ENCODE assay signal across 10 cellular contexts in genomic region chr3:123081718-123082369, GRCh38. TPM values are rescaled to one million over a fixed set of nuclear protein-coding genes. Genes with fewer than 3 reads are reported as not detected.
DNase-seq lines count a peak whose midpoint lies in the region; ATAC-seq, FAIRE-seq and TF ChIP-seq lines count a peak whose summit lies in the region.
"Had no signal": no experiment of that assay in that cellular context is flagged by ENCODE, and none has a peak within 500 bp of the region (broad histone marks: within the 10 kb centered on the region; RNA-seq: fewer than 3 reads in every experiment).

No MANE protein-coding gene starts in this region.

- H3K36me3 ChIP-seq in CD8-positive, alpha-beta memory T cell (ENCODE audit: insufficient read depth, low read length), result no peaks in the 10 kb centered on the region
- H3K36me3 ChIP-seq in HEK293 (ENCODE audit: control insufficient read depth in 2 of 2, insufficient read depth in 1 of 2, low read length in 2 of 2), result no peaks in the 10 kb centered on the region
- no peaks in the 10 kb centered on the region; a peak in 2 of 5 replicates for H3K36me3 ChIP-seq in HepG2 (replicated peaks in 1 of 2; ENCODE audit: control insufficient read depth in 1 of 2, insufficient read depth in 2 of 2, low read length in 2 of 2)
- H3K36me3 ChIP-seq: thoracic aorta had no signal

- TF ChIP-seq CTCF in HEK293 (tag by site-specific recombination; IDR thresholded peaks at IDR 0.05) (no peak), HepG2 (CRISPR knock-in tag; IDR thresholded peaks at IDR 0.05) (no peak)

- in situ Hi-C loops in HepG2 (cut with HindIII; ENCODE audit: extremely low pct_ligation_motif_present, low pct_unique_long_range_greater_than_20kb), result no loop called here

- no TSS peak for BruUV-seq in HepG2 (replicated peaks; lab: Mats Ljungman, UMichigan)

- no peak overlapping the region for H3K9ac ChIP-seq in HepG2 (ENCODE audit: insufficient read depth, low read depth, low read length)

- ATAC-seq in HepG2, result no peak
- ATAC-seq in HG03039 (IDR thresholded peaks at IDR 0.05; ENCODE audit: unreplicated experiment), result no peak
- ATAC-seq: left lobe of liver had no signal

- POLR2A ChIA-PET in CD8-positive, alpha-beta memory T cell (lab: Charles Lee), result no interaction called here
- POLR2A ChIA-PET in HEK293 (lab: Yijun Ruan, JAX) (no interaction called here), HepG2 (lab: Yijun Ruan, JAX) (no interaction called here)

- TF ChIP-seq POLR2A in HepG2 (IDR thresholded peaks at IDR 0.05; ENCODE audit: insufficient read depth in 1 of 2, low read depth in 2 of 2, low read length in 2 of 2), result no peak

- no peak for DNase-seq in CD8-positive, alpha-beta memory T cell
- DNase-seq in OCI-M1 (lab: John Stamatoyannopoulos, UW), result peak; percentile 21
- no peak for DNase-seq in HepG2 (ENCODE audit: low spot score)
- no peak for DNase-seq in urothelium cell line (ENCODE audit: low spot score)
- DNase-seq in NCI-H774 (lab: John Stamatoyannopoulos, UW), result no peak
- DNase-seq in NCI-H187 treated with DMSO at 0.1 percent for 48 hours (lab: John Stamatoyannopoulos, UW), result no peak

- no peak overlapping the region for H3K4me2 ChIP-seq in HepG2 (ENCODE audit: low read depth, low read length)

- no peak overlapping the region for H3K4me3 ChIP-seq in CD8-positive, alpha-beta memory T cell (ENCODE audit: low read length)
- H3K4me3 ChIP-seq in HEK293 (ENCODE audit: low read depth, low read length) (no peak overlapping the region), HepG2 (replicated peaks in 1 of 3; ENCODE audit: insufficient read depth in 1 of 3, low read depth in 2 of 3, low read length in 3 of 3) (no peak overlapping the region)
- H3K4me3 ChIP-seq: thoracic aorta had no signal

- no peaks in the 10 kb centered on the region for H3K4me1 ChIP-seq in CD8-positive, alpha-beta memory T cell (ENCODE audit: insufficient read depth, low read length)
- H3K4me1 ChIP-seq in HEK293 (ENCODE audit: control insufficient read depth, insufficient read depth, low read length), result peaks cover 23% of the 10 kb centered on the region
- H3K4me1 ChIP-seq in HepG2 (ENCODE audit: insufficient read depth, low read length), result peaks cover 71% of the 10 kb centered on the region

- intact Hi-C loops in HepG2 (cut with micrococcal nuclease; ENCODE audit: unreplicated experiment), result no loop called here

- no peaks in the 10 kb centered on the region for H3K9me3 Mint-ChIP-seq in CD8-positive, alpha-beta memory T cell

- no peak for TF ChIP-seq RAD21 in HepG2 (CRISPR knock-in tag; IDR thresholded peaks at IDR 0.05)

- H3K27ac ChIP-seq in CD8-positive, alpha-beta memory T cell (ENCODE audit: low read depth, low read length), result peak overlapping the region; percentile 12
- H3K27ac ChIP-seq in HEK293 (ENCODE audit: extremely low read depth, low read depth, low read length), result no peak overlapping the region
- H3K27ac ChIP-seq in HepG2 (ENCODE audit: extremely low read length, insufficient read depth, low read length), result no peak overlapping the region
- H3K27ac ChIP-seq: thoracic aorta had no signal

- WGBS in HepG2 (ENCODE audit: low lambda C conversion rate), result 98% methylated on average over 7 of the region's 8 CpGs

- no peaks in the 10 kb centered on the region for H3K9me3 ChIP-seq in CD8-positive, alpha-beta memory T cell (ENCODE audit: low read length)
- H3K9me3 ChIP-seq in HEK293 (ENCODE audit: control insufficient read depth, insufficient read depth, low read depth, low read length), result no peaks in the 10 kb centered on the region
- no peaks in the 10 kb centered on the region for H3K9me3 ChIP-seq in HepG2 (ENCODE audit: low read length)
- H3K9me3 ChIP-seq: thoracic aorta had no signal

- H3K4me3 Mint-ChIP-seq in CD8-positive, alpha-beta memory T cell, result no peak overlapping the region

- TF ChIP-seq EP300 in HepG2 (IDR thresholded peaks at IDR 0.05; ENCODE audit: low read depth in 2 of 2, low read length in 2 of 2) (no peak), HepG2 (CRISPR knock-in tag; IDR thresholded peaks at IDR 0.05; ENCODE audit: borderline replicate concordance) (no peak)

- peaks cover 83% of the 10 kb centered on the region for H3K79me2 ChIP-seq in HepG2 (ENCODE audit: insufficient read depth, low read length)

- peaks cover 64% of the 10 kb centered on the region for H4K20me1 ChIP-seq in HepG2 (ENCODE audit: insufficient read depth, low read length)

- FAIRE-seq in HepG2 (lab: Jason Lieb, UNC) (no peak), urothelium cell line (lab: Jason Lieb, UNC) (no peak)

- H2AFZ ChIP-seq in HepG2 (ENCODE audit: low read length), result no peak overlapping the region

- H3K27me3 ChIP-seq in CD8-positive, alpha-beta memory T cell (ENCODE audit: insufficient read depth, low read length, poor library complexity, severe bottlenecking), result no peaks in the 10 kb centered on the region
- H3K27me3 ChIP-seq in HepG2 (ENCODE audit: control insufficient read depth in 1 of 2, insufficient read depth in 2 of 2, low read length in 2 of 2), result no peaks in the 10 kb centered on the region

- H3K27ac Mint-ChIP-seq in CD8-positive, alpha-beta memory T cell, result peak overlapping the region in 4 of 8 donors; percentile 20 to 68 (median 42)

- H3K4me1 Mint-ChIP-seq in CD8-positive, alpha-beta memory T cell, result peaks cover 23 to 36% (median 32%) of the 10 kb centered on the region in 3 donors

- peaks cover 0 to 5% (median 0%) of the 10 kb centered on the region in 3 donors for H3K36me3 Mint-ChIP-seq in CD8-positive, alpha-beta memory T cell

- H3K27me3 Mint-ChIP-seq in CD8-positive, alpha-beta memory T cell, result no peaks in the 10 kb centered on the region

- CTCF ChIA-PET in CD8-positive, alpha-beta memory T cell (lab: Charles Lee), result no interaction called here
- CTCF ChIA-PET in HEK293 (lab: Yijun Ruan, JAX), result interaction anchor here (0.6 kb wide), 1 partner anchor 801 kb away, joined by 4 read pairs; no protein-coding TSS in a partner anchor
- CTCF ChIA-PET in HepG2 (lab: Yijun Ruan, JAX; ENCODE audit: low intra/inter-chr PET ratio, low total read pairs), result no interaction called here

TF ChIP-seq in HEK293, 187 proteins besides CTCF, POLR2A, EP300 and RAD21 (continues in another document):
- peak; percentile 40; the same call in 1 of the 2 replicates for TF ChIP-seq ZXDB (tag by site-specific recombination; IDR thresholded peaks at IDR 0.05)

TF ChIP-seq in HepG2, 621 proteins besides CTCF, POLR2A, EP300 and RAD21 (continues in another document):
- TF ChIP-seq ZNF629 (CRISPR knock-in tag; conservative IDR thresholded peaks at IDR 0.05) (0 out of 2 replicates have a peak, but pooled peaks have one; percentile 18), YEATS4 (CRISPR knock-in tag; IDR thresholded peaks at IDR 0.05; ENCODE audit: borderline replicate concordance) (no peak)

RNA-seq across cellular contexts. Expression of gene PDIA5, which starts 15.0 kb away (rescaled TPM):
- total RNA-seq in CD8-positive, alpha-beta memory T cell, result 10 to 100 TPM; 12.7 to 18.2 TPM
- polyA plus RNA-seq in CD8-positive, alpha-beta memory T cell, result 4.4 TPM
- total RNA-seq in HepG2 (2016; rRNA removed; fragmentation: Illumina TruSeq; extraction: Trizol), result 19.5 and 51.3 TPM in 2 replicates
- total RNA-seq in HepG2 (2016; cell fraction: cytosol; rRNA removed; fragmentation: Illumina TruSeq; extraction: Trizol; ENCODE audit: low read depth), result 13.0 and 13.1 TPM in 2 replicates
- 19.8 and 48.1 TPM in 2 replicates for total RNA-seq in HepG2 (2016; cell fraction: insoluble cytoplasmic fraction; rRNA removed; fragmentation: Illumina TruSeq; extraction: Trizol)
- 12.9 and 15.5 TPM in 2 replicates for total RNA-seq in HepG2 (2016; cell fraction: membrane; rRNA removed; fragmentation: Illumina TruSeq; extraction: Trizol)
- total RNA-seq in HepG2 (2016; cell fraction: nucleus; rRNA removed; fragmentation: Illumina TruSeq; extraction: Trizol), result 46.1 and 55.1 TPM in 2 replicates
- 65.3 and 74.3 TPM in 2 replicates for polyA plus RNA-seq in HepG2 (2011; rRNA removed)
- 68.0 and 77.8 TPM in 2 replicates for polyA plus RNA-seq in HepG2 (2011; cell fraction: cytosol; rRNA removed)
- polyA plus RNA-seq in HepG2 (2011; cell fraction: nucleus; rRNA removed), result 56.4 and 59.5 TPM in 2 replicates
- polyA plus RNA-seq in HepG2 (2012), result 60.1 and 65.8 TPM in 2 replicates
- 9.4 and 9.5 TPM in 2 replicates for polyA plus RNA-seq in HepG2 (2016; cell fraction: cytosol; fragmentation: Illumina TruSeq; extraction: Trizol; ENCODE audit: low read depth)
- polyA plus RNA-seq in HepG2 (2016; cell fraction: insoluble cytoplasmic fraction; fragmentation: Illumina TruSeq; extraction: Trizol; ENCODE audit: low read depth), result 26.4 and 30.6 TPM in 2 replicates
- 13.4 and 13.9 TPM in 2 replicates for polyA plus RNA-seq in HepG2 (2016; cell fraction: membrane; fragmentation: Illumina TruSeq; extraction: Trizol; ENCODE audit: low read depth)
- 125 and 129 TPM in 2 replicates for polyA plus RNA-seq in HepG2 (2016; cell fraction: nucleus; fragmentation: Illumina TruSeq; extraction: Trizol; ENCODE audit: insufficient read depth, low read depth)
- polyA minus RNA-seq in HepG2 (2011; rRNA and poly(A)+ RNA removed; ENCODE audit: low replicate concordance), result 15.2 and 37.2 TPM in 2 replicates
- 23.6 and 33.0 TPM in 2 replicates for polyA minus RNA-seq in HepG2 (2011; cell fraction: cytosol; rRNA and poly(A)+ RNA removed)
- polyA minus RNA-seq in HepG2 (2011; cell fraction: nucleus; rRNA and poly(A)+ RNA removed), result 37.1 and 44.5 TPM in 2 replicates

RNA-seq across cellular contexts. Expression of gene SEMA5B, which starts 54.3 kb away (rescaled TPM):
- total RNA-seq in CD8-positive, alpha-beta memory T cell, result not detected
- polyA plus RNA-seq in CD8-positive, alpha-beta memory T cell, result not detected
- not detected in 2 replicates for total RNA-seq in HepG2 (2016; rRNA removed; fragmentation: Illumina TruSeq; extraction: Trizol)
- not detected in 2 replicates for total RNA-seq in HepG2 (2016; cell fraction: cytosol; rRNA removed; fragmentation: Illumina TruSeq; extraction: Trizol; ENCODE audit: low read depth)
- not detected in 2 replicates for total RNA-seq in HepG2 (2016; cell fraction: insoluble cytoplasmic fraction; rRNA removed; fragmentation: Illumina TruSeq; extraction: Trizol)
- not detected in 2 replicates for total RNA-seq in HepG2 (2016; cell fraction: membrane; rRNA removed; fragmentation: Illumina TruSeq; extraction: Trizol)
- total RNA-seq in HepG2 (2016; cell fraction: nucleus; rRNA removed; fragmentation: Illumina TruSeq; extraction: Trizol), result not detected in 2 replicates
- polyA plus RNA-seq in HepG2 (2011; rRNA removed), result 0.04 TPM in 1 of 2 replicates, not detected in the other
- polyA plus RNA-seq in HepG2 (2011; cell fraction: cytosol; rRNA removed), result not detected in 2 replicates
- polyA plus RNA-seq in HepG2 (2011; cell fraction: nucleus; rRNA removed), result 0.03 TPM in 2 replicates
- not detected in 2 replicates for polyA plus RNA-seq in HepG2 (2012)
- not detected in 2 replicates for polyA plus RNA-seq in HepG2 (2016; cell fraction: cytosol; fragmentation: Illumina TruSeq; extraction: Trizol; ENCODE audit: low read depth)
- not detected in 2 replicates for polyA plus RNA-seq in HepG2 (2016; cell fraction: insoluble cytoplasmic fraction; fragmentation: Illumina TruSeq; extraction: Trizol; ENCODE audit: low read depth)
- not detected in 2 replicates for polyA plus RNA-seq in HepG2 (2016; cell fraction: membrane; fragmentation: Illumina TruSeq; extraction: Trizol; ENCODE audit: low read depth)
- not detected in 2 replicates for polyA plus RNA-seq in HepG2 (2016; cell fraction: nucleus; fragmentation: Illumina TruSeq; extraction: Trizol; ENCODE audit: insufficient read depth, low read depth)
- not detected in 2 replicates for polyA minus RNA-seq in HepG2 (2011; rRNA and poly(A)+ RNA removed; ENCODE audit: low replicate concordance)
- polyA minus RNA-seq in HepG2 (2011; cell fraction: cytosol; rRNA and poly(A)+ RNA removed), result not detected in 2 replicates
- polyA minus RNA-seq in HepG2 (2011; cell fraction: nucleus; rRNA and poly(A)+ RNA removed), result not detected in 2 replicates
